In the genomic region with DNA sequence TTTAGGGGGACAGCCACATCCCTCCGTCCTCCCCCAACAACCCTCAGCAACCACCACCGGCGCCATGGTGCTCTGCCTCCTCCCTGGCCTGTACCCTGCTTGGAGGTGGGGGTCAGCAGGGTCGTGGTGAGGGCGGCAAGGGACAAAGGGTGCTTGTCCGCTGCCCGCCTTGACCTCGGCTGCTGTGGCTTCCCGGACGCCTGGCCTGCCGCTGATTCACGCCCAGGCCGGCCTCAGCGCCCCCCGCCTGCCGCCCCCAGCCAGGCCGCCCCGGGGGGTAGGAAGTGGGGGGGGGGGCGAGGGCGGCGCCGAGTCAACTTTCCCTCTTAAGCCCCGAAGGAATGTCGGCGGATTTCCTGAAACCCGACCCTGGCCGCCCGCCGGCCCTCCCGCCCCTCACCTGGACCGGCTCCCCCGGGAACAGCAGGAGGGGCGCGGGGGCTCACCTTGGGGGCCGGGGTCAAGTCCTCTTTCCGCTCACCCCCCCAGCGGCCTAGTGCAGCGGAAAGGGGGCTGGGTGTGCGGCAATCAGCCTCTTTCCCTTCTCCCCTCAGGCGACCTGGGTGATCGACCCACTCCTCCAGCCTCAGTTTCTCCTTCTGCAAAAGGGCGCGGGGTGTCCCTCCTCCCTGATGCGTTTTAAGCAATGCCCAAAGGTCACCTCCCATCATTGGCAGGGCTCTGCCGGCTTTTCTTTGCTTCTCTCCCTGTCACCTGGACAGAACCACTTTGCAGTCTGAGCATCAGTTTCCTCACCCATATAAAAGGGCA, we compare ENCODE assay signal across 1 cellular context.
TF ChIP-seq lines count a peak whose summit lies in the region.

No MANE protein-coding gene starts in this region.

TF ChIP-seq in HepG2, 621 proteins besides CTCF, POLR2A, EP300 and RAD21 (continued from another document and continues in another):
- no peak for TF ChIP-seq ZBTB39 (CRISPR knock-in tag; IDR thresholded peaks at IDR 0.05)
- no peak; the same call in 1 of the 2 replicates for TF ChIP-seq ZC3H13 (CRISPR knock-in tag; IDR thresholded peaks at IDR 0.05)
- no peak for TF ChIP-seq BCL3 (CRISPR knock-in tag; IDR thresholded peaks at IDR 0.05)
- TF ChIP-seq ZNF460 (CRISPR knock-in tag; IDR thresholded peaks at IDR 0.05; ENCODE audit: borderline replicate concordance) = no peak
- TF ChIP-seq ZIK1 (CRISPR knock-in tag; IDR thresholded peaks at IDR 0.05; ENCODE audit: borderline replicate concordance, low read depth) = no peak
- TF ChIP-seq SMYD3 (CRISPR knock-in tag; IDR thresholded peaks at IDR 0.05) = peak; percentile 90
- no peak for TF ChIP-seq ZBTB4 (CRISPR knock-in tag; IDR thresholded peaks at IDR 0.05; ENCODE audit: borderline replicate concordance)
- peak; percentile 60; the same call in 1 of the 2 replicates for TF ChIP-seq CENPT (CRISPR knock-in tag; IDR thresholded peaks at IDR 0.05; ENCODE audit: low read depth)
- TF ChIP-seq, protein P1, sequence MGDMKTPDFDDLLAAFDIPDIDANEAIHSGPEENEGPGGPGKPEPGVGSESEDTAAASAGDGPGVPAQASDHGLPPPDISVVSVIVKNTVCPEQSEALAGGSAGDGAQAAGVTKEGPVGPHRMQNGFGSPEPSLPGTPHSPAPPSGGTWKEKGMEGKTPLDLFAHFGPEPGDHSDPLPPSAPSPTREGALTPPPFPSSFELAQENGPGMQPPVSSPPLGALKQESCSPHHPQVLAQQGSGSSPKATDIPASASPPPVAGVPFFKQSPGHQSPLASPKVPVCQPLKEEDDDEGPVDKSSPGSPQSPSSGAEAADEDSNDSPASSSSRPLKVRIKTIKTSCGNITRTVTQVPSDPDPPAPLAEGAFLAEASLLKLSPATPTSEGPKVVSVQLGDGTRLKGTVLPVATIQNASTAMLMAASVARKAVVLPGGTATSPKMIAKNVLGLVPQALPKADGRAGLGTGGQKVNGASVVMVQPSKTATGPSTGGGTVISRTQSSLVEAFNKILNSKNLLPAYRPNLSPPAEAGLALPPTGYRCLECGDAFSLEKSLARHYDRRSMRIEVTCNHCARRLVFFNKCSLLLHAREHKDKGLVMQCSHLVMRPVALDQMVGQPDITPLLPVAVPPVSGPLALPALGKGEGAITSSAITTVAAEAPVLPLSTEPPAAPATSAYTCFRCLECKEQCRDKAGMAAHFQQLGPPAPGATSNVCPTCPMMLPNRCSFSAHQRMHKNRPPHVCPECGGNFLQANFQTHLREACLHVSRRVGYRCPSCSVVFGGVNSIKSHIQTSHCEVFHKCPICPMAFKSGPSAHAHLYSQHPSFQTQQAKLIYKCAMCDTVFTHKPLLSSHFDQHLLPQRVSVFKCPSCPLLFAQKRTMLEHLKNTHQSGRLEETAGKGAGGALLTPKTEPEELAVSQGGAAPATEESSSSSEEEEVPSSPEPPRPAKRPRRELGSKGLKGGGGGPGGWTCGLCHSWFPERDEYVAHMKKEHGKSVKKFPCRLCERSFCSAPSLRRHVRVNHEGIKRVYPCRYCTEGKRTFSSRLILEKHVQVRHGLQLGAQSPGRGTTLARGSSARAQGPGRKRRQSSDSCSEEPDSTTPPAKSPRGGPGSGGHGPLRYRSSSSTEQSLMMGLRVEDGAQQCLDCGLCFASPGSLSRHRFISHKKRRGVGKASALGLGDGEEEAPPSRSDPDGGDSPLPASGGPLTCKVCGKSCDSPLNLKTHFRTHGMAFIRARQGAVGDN (CRISPR knock-in tag; IDR thresholded peaks at IDR 0.05) = peak; percentile 80
- TF ChIP-seq XRCC5 (optimal IDR thresholded peaks at IDR 0.05; ENCODE audit: low read length) = peak; percentile 11
- TF ChIP-seq, protein P2, sequence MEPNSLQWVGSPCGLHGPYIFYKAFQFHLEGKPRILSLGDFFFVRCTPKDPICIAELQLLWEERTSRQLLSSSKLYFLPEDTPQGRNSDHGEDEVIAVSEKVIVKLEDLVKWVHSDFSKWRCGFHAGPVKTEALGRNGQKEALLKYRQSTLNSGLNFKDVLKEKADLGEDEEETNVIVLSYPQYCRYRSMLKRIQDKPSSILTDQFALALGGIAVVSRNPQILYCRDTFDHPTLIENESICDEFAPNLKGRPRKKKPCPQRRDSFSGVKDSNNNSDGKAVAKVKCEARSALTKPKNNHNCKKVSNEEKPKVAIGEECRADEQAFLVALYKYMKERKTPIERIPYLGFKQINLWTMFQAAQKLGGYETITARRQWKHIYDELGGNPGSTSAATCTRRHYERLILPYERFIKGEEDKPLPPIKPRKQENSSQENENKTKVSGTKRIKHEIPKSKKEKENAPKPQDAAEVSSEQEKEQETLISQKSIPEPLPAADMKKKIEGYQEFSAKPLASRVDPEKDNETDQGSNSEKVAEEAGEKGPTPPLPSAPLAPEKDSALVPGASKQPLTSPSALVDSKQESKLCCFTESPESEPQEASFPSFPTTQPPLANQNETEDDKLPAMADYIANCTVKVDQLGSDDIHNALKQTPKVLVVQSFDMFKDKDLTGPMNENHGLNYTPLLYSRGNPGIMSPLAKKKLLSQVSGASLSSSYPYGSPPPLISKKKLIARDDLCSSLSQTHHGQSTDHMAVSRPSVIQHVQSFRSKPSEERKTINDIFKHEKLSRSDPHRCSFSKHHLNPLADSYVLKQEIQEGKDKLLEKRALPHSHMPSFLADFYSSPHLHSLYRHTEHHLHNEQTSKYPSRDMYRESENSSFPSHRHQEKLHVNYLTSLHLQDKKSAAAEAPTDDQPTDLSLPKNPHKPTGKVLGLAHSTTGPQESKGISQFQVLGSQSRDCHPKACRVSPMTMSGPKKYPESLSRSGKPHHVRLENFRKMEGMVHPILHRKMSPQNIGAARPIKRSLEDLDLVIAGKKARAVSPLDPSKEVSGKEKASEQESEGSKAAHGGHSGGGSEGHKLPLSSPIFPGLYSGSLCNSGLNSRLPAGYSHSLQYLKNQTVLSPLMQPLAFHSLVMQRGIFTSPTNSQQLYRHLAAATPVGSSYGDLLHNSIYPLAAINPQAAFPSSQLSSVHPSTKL (CRISPR knock-in tag; IDR thresholded peaks at IDR 0.05) = peak; percentile 89; the same call in 1 of the 2 replicates
- no peak for TF ChIP-seq ATF2 (CRISPR knock-in tag; IDR thresholded peaks at IDR 0.05)
- TF ChIP-seq NR2F2 (IDR thresholded peaks at IDR 0.05; ENCODE audit: borderline replicate concordance, low read depth) = peak; percentile 71
- TF ChIP-seq ATF7-NPFF (CRISPR knock-in tag; IDR thresholded peaks at IDR 0.05; ENCODE audit: low read depth) = 0 out of 2 replicates have a peak, but pooled peaks have one; percentile 54
- TF ChIP-seq ZNF737 (CRISPR knock-in tag; IDR thresholded peaks at IDR 0.05; ENCODE audit: borderline replicate concordance) = no peak
- TF ChIP-seq, protein P3, sequence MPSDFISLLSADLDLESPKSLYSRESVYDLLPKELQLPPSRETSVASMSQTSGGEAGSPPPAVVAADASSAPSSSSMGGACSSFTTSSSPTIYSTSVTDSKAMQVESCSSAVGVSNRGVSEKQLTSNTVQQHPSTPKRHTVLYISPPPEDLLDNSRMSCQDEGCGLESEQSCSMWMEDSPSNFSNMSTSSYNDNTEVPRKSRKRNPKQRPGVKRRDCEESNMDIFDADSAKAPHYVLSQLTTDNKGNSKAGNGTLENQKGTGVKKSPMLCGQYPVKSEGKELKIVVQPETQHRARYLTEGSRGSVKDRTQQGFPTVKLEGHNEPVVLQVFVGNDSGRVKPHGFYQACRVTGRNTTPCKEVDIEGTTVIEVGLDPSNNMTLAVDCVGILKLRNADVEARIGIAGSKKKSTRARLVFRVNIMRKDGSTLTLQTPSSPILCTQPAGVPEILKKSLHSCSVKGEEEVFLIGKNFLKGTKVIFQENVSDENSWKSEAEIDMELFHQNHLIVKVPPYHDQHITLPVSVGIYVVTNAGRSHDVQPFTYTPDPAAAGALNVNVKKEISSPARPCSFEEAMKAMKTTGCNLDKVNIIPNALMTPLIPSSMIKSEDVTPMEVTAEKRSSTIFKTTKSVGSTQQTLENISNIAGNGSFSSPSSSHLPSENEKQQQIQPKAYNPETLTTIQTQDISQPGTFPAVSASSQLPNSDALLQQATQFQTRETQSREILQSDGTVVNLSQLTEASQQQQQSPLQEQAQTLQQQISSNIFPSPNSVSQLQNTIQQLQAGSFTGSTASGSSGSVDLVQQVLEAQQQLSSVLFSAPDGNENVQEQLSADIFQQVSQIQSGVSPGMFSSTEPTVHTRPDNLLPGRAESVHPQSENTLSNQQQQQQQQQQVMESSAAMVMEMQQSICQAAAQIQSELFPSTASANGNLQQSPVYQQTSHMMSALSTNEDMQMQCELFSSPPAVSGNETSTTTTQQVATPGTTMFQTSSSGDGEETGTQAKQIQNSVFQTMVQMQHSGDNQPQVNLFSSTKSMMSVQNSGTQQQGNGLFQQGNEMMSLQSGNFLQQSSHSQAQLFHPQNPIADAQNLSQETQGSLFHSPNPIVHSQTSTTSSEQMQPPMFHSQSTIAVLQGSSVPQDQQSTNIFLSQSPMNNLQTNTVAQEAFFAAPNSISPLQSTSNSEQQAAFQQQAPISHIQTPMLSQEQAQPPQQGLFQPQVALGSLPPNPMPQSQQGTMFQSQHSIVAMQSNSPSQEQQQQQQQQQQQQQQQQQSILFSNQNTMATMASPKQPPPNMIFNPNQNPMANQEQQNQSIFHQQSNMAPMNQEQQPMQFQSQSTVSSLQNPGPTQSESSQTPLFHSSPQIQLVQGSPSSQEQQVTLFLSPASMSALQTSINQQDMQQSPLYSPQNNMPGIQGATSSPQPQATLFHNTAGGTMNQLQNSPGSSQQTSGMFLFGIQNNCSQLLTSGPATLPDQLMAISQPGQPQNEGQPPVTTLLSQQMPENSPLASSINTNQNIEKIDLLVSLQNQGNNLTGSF (CRISPR knock-in tag; IDR thresholded peaks at IDR 0.05) = no peak
- no peak for TF ChIP-seq NPAS2 (CRISPR knock-in tag; IDR thresholded peaks at IDR 0.05; ENCODE audit: borderline replicate concordance)
- TF ChIP-seq SRSF4 (IDR thresholded peaks at IDR 0.05; ENCODE audit: low read depth, low read length, poor library complexity, severe bottlenecking) = no peak
- TF ChIP-seq NCOR1 (IDR thresholded peaks at IDR 0.05; ENCODE audit: borderline replicate concordance, low read length) = peak; percentile 79; the same call in 1 of the 2 replicates
- TF ChIP-seq ETS1 (CRISPR knock-in tag; IDR thresholded peaks at IDR 0.05) = no peak
